In genomic region chr18:25503567-25504081, GRCh38 we compare ENCODE assay signal across 8 cellular contexts.
DNase-seq lines count a peak whose midpoint lies in the region; ATAC-seq and TF ChIP-seq lines count a peak whose summit lies in the region.

No MANE protein-coding gene starts in this region.

- no peaks in the 10 kb centered on the region for H3K9me3 ChIP-seq in lung (ENCODE audit: control insufficient read depth in 2 of 2, insufficient read depth in 1 of 2, low read length in 1 of 2)

- no peaks in the 10 kb centered on the region for H3K36me3 ChIP-seq in lung (ENCODE audit: control insufficient read depth in 2 of 2, insufficient read depth in 2 of 2, low read length in 2 of 2)

- WGBS in lung, 2 donors, result 11 to 13% methylated on average over 11 of the region's 11 CpGs

- H3K4me3 ChIP-seq in lung, result peak overlapping the region; percentile 28

- ATAC-seq in lung (ENCODE audit: insufficient read depth, low FRiP score), result peak; percentile 53

- H3K4me1 ChIP-seq in lung (ENCODE audit: control insufficient read depth in 2 of 2, insufficient read depth in 2 of 2, low read length in 2 of 2), result peaks cover 0 to 2% of the 10 kb centered on the region in 2 donors

- H3K4me3 Mint-ChIP-seq in type B pancreatic cell, result peak overlapping the region; percentile 79

- H3K36me3 Mint-ChIP-seq in type B pancreatic cell, result no peaks in the 10 kb centered on the region

- H3K9me3 Mint-ChIP-seq in type B pancreatic cell, result peaks cover 4% of the 10 kb centered on the region

- peaks cover 3% of the 10 kb centered on the region for H3K27me3 Mint-ChIP-seq in type B pancreatic cell

- H3K27ac Mint-ChIP-seq in type B pancreatic cell, result no peak overlapping the region

- peak; percentile 74 for DNase-seq in H4 (ENCODE audit: low spot score)
- DNase-seq in OCI-M2 (lab: John Stamatoyannopoulos, UW; ENCODE audit: unreplicated experiment), result peak; percentile 8
- DNase-seq in epidermal melanocyte (ENCODE audit: insufficient read length, low spot score), result peak; percentile 46
- peak; percentile 31 for DNase-seq in lung (ENCODE audit: low spot score)
- DNase-seq in type B pancreatic cell (ENCODE audit: extremely low spot score, unreplicated experiment), result no peak
- no peak for DNase-seq in activated effector memory CD4-positive, alpha-beta T cell treated with Interleukin-2 at 50 U/mL for 16 hours
- DNase-seq in activated CD4-positive, alpha-beta T cell treated with anti-CD3 and anti-CD28 coated beads, Interleukin-2, amount 50 U/mL, for 48 hours, result no peak
- no peak for DNase-seq in NCI-H1048 (lab: John Stamatoyannopoulos, UW)

- TF ChIP-seq CTCF in lung (IDR thresholded peaks at IDR 0.05; ENCODE audit: control extremely low read depth, extremely low read depth) (no peak), type B pancreatic cell (conservative IDR thresholded peaks at IDR 0.05) (no peak)

- H3K4me1 Mint-ChIP-seq in type B pancreatic cell (ENCODE audit: unreplicated experiment), result peaks cover 9% of the 10 kb centered on the region

- H3K27ac ChIP-seq in lung (ENCODE audit: low read depth in 1 of 2, low read length in 1 of 2), result no peak overlapping the region

- no peaks in the 10 kb centered on the region for H3K27me3 ChIP-seq in lung (ENCODE audit: control insufficient read depth, insufficient read depth)

Comparison
In these comparisons a context has a peak if more than half of its experiments do, and no peak if none do; other contexts are left out.
1. DNase-seq: peak in H4 (single experiment), OCI-M2 (single experiment), epidermal melanocyte (single experiment) and lung (single experiment); none in type B pancreatic cell (single experiment), activated effector memory CD4-positive, alpha-beta T cell treated with Interleukin-2 at 50 U/mL for 16 hours (single experiment), activated CD4-positive, alpha-beta T cell treated with anti-CD3 and anti-CD28 coated beads, Interleukin-2, amount 50 U/mL, for 48 hours (0 of 2) and NCI-H1048 (single experiment).